ENCODE assay signal across 1 cellular context in the genomic region with DNA sequence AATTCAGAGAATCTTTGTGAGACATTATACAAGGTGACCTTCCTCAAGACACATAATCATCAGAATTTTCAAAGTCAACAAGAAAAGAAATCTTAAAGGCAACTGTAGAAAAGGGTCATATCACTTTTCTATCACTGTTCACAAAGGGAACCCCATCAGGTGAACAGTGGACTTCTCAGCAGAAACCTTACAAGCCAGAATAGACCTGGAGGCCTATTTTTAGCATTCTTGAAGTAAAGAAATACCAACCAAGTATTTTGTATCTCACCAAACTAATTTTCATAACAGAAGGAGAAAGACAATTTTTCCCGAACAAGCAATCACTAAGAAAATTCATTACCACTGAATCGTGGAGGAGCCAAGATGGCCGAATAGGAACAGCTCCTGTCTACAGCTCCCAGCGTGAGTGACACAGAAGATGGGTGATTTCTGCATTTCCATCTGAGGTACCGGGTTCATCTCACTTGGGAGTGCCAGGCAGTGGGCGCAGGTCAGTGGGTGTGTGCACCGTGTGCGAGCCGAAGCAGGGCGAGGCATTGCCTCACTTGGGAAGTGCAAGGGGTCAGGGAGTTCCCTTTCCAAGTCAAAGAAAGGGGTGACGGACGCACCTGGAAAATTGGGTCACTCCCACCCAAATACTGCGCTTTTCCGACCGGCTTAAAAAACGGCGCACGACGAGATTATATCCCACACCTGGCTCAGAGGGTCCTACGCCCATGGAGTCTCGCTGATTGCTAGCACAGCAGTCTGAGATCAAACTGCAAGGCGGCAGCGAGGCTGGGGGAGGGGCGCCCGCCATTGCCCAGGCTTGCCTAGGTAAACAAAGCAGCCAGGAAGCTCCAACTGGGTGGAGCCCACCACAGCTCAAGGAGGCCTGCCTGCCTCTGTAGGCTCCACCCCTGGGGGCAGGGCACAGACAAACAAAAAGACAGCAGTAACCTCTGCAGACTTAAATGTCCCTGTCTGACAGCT.
TF ChIP-seq lines count a peak whose summit lies in the region.

No MANE protein-coding gene starts in this region.

TF ChIP-seq in H1, 55 proteins besides CTCF, POLR2A, EP300 and RAD21:
- TF ChIP-seq TAF1 (IDR thresholded peaks at IDR 0.05; ENCODE audit: low read depth, low read length) (0 out of 2 replicates have a peak, but pooled peaks have one; percentile 27), YY1 (IDR thresholded peaks at IDR 0.05; ENCODE audit: low read depth, low read length) (peak; percentile 71)
